In genomic region chr22:20179455-20180244, GRCh38 we compare ENCODE assay signal across 2 cellular contexts.
TF ChIP-seq lines count a peak whose summit lies in the region.

No MANE protein-coding gene starts in this region.

TF ChIP-seq in IMR-90, 13 proteins besides CTCF, POLR2A, EP300 and RAD21:
- no peak for TF ChIP-seq MAZ (IDR thresholded peaks at IDR 0.05; ENCODE audit: borderline replicate concordance, low read depth, low read length)

TF ChIP-seq in H1, 55 proteins besides CTCF, POLR2A, EP300 and RAD21:
- TF ChIP-seq EGR1 (IDR thresholded peaks at IDR 0.05; ENCODE audit: borderline replicate concordance, low read depth, low read length) (no peak), RXRA (IDR thresholded peaks at IDR 0.05; ENCODE audit: insufficient read depth, low read depth, low read length) (no peak), CREB1 (IDR thresholded peaks at IDR 0.05) (no peak), CHD2 (IDR thresholded peaks at IDR 0.05; ENCODE audit: low read length) (no peak), KDM4A (IDR thresholded peaks at IDR 0.05; ENCODE audit: low read depth, low read length, severe bottlenecking) (no peak), NANOG (IDR thresholded peaks at IDR 0.05; ENCODE audit: insufficient read depth, low read depth, low read length, poor library complexity, severe bottlenecking) (no peak), SP4 (IDR thresholded peaks at IDR 0.05; ENCODE audit: low read length) (no peak), FOSL1 (IDR thresholded peaks at IDR 0.05; ENCODE audit: insufficient read depth, low read depth, low read length) (no peak), TBP (IDR thresholded peaks at IDR 0.05; ENCODE audit: low read depth, low read length) (no peak), SRF (IDR thresholded peaks at IDR 0.05; ENCODE audit: low read depth, low read length) (no peak), ATF3 (IDR thresholded peaks at IDR 0.05; ENCODE audit: insufficient read depth, low read depth, low read length) (no peak), KDM5A (IDR thresholded peaks at IDR 0.05; ENCODE audit: low read length) (no peak), ZNF274 (IDR thresholded peaks at IDR 0.05; ENCODE audit: borderline replicate concordance, extremely low read depth, low read length) (no peak), SIX5 (IDR thresholded peaks at IDR 0.05; ENCODE audit: low read depth, low read length) (no peak), TAF7 (optimal IDR thresholded peaks at IDR 0.05; ENCODE audit: borderline replicate concordance, low read depth, low read length) (no peak), SIRT6 (IDR thresholded peaks at IDR 0.05; ENCODE audit: low read length) (no peak)
TF ChIP-seq in H1: peak in this region for 0.
